In the genomic region with DNA sequence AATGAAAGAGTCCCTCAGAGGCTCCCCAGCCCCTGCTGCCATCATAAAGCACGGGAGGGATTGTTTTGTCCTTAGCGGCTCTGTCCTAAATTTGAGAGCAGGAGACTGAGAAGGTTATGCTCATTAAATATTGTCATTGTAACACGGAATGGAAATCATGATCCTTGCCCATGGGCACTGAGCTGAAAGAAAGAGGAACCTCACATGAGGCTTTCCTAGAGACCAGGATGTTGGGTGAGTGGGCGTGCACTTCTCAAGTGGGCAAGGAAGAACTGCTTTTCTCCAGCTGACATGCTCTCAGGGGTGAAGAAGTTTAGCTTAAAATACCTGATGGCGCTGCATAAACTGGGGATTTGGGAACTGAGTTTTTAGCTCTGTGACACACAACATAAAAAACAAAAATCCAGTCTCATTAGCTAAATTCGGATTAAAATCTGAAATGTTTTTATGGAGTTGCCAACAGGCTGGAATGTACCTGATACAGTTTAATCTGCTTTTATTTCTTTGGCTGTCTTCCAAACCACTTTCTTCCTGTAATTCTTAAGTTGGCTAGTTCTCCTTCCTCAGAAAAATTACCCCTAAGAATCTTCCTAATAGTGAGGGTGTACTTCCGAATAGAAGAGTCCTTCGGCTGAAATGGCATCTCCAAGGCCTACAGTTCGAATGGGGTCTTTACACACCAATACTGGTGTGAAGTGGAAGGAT, we compare ENCODE assay signal across 13 cellular contexts. TPM values are rescaled to one million over a fixed set of nuclear protein-coding genes. Genes with fewer than 3 reads are reported as not detected.
DNase-seq lines count a peak whose midpoint lies in the region; ATAC-seq and TF ChIP-seq lines count a peak whose summit lies in the region.
"Had no signal": no experiment of that assay in that cellular context is flagged by ENCODE, and none has a peak within 500 bp of the region (broad histone marks: within the 10 kb centered on the region; RNA-seq: fewer than 3 reads in every experiment).

No MANE protein-coding gene starts in this region.

- WGBS in upper lobe of left lung, 2 donors: 56 to 70% methylated on average over 9 of the region's 9 CpGs

- H3K27ac ChIP-seq in VCaP: peak overlapping the region; percentile 9; the same call in 1 of the 2 replicates
- no peak overlapping the region for H3K27ac ChIP-seq in upper lobe of left lung
- H3K27ac ChIP-seq: parathyroid adenoma had no signal

- no peak overlapping the region for H3K27ac Mint-ChIP-seq in nephron progenitor cell
- H3K27ac Mint-ChIP-seq: type B pancreatic cell had no signal

- peaks cover 25 to 74% (median 52%) of the 10 kb centered on the region in 4 donors for H3K36me3 ChIP-seq in upper lobe of left lung

- no peaks in the 10 kb centered on the region for H3K27me3 Mint-ChIP-seq in nephron progenitor cell (ENCODE audit: low read depth, poor library complexity)
- H3K27me3 Mint-ChIP-seq: type B pancreatic cell had no signal

- H3K27me3 ChIP-seq in upper lobe of left lung: no peaks in the 10 kb centered on the region

- H3K4me1 ChIP-seq in upper lobe of left lung: peaks cover 0 to 4% (median 3%) of the 10 kb centered on the region in 4 donors
- H3K4me1 ChIP-seq: parathyroid adenoma had no signal

- peaks cover 4% of the 10 kb centered on the region for H3K9me3 Mint-ChIP-seq in nephron progenitor cell
- H3K9me3 Mint-ChIP-seq: type B pancreatic cell had no signal

- no peak for TF ChIP-seq POLR2A in upper lobe of left lung (IDR thresholded peaks at IDR 0.05)

- DNase-seq in left cardiac atrium (peak; percentile 22), cardiac septum (ENCODE audit: low spot score) (no peak), germinal center (ENCODE audit: low spot score) (peak; percentile 21), upper lobe of left lung (peak in 1 of 2 donors; percentile 43), nephron progenitor cell (no peak)
- DNase-seq: activated CD4-positive, alpha-beta T cell treated with anti-CD3 and anti-CD28 coated beads, Interleukin-2, amount 50 U/mL, for 4 hours; kidney glomerular epithelial cell; NCI-H1436 had no signal

- intact Hi-C loops in left cardiac atrium (cut with DNase I): no loop called here
- intact Hi-C loops in cardiac septum (cut with DNase I): no loop called here

- TF ChIP-seq CTCF in VCaP (conservative IDR thresholded peaks at IDR 0.05) (no peak), upper lobe of left lung (IDR thresholded peaks at IDR 0.05) (no peak), nephron progenitor cell (IDR thresholded peaks at IDR 0.05) (no peak)

- no peaks in the 10 kb centered on the region for H3K9me3 ChIP-seq in upper lobe of left lung

- no peaks in the 10 kb centered on the region for H3K4me1 Mint-ChIP-seq in nephron progenitor cell

- TF ChIP-seq EP300 in upper lobe of left lung (IDR thresholded peaks at IDR 0.05): no peak

- H3K4me3 Mint-ChIP-seq in nephron progenitor cell: no peak overlapping the region
- H3K4me3 Mint-ChIP-seq: type B pancreatic cell had no signal

- no peak overlapping the region for H3K4me3 ChIP-seq in upper lobe of left lung

- H3K36me3 Mint-ChIP-seq in nephron progenitor cell (ENCODE audit: low read depth): peaks cover 58% of the 10 kb centered on the region

- ATAC-seq in left cardiac atrium (peak in 1 of 2 donors; percentile 40), upper lobe of left lung (ENCODE audit: low FRiP score in 2 of 2) (peak; percentile 61 to 74), GM18498 (IDR thresholded peaks at IDR 0.05; ENCODE audit: unreplicated experiment) (no peak), HG02678 (IDR thresholded peaks at IDR 0.05; ENCODE audit: unreplicated experiment) (no peak)

RNA-seq across cellular contexts. Expression of gene ADPGK, which starts 31.7 kb away (rescaled TPM):
- total RNA-seq in left cardiac atrium (10 to 100 TPM; 18.0 to 18.2 TPM), cardiac septum (11.1 TPM), upper lobe of left lung (100 to 1,000 TPM in 2 of 6 donors, 10 to 100 TPM in 4; 71.5 to 211 (median 98.1) TPM)

Comparison
In these comparisons a context has a peak if more than half of its experiments do, and no peak if none do; other contexts are left out.
1. DNase-seq: peak in left cardiac atrium (single experiment) and germinal center (single experiment); none in cardiac septum (single experiment) and nephron progenitor cell (single experiment).
2. ATAC-seq: peak in upper lobe of left lung (2 of 2); none in GM18498 (single experiment) and HG02678 (single experiment).